1 cellular context compared by ENCODE assay signal in the genomic region with DNA sequence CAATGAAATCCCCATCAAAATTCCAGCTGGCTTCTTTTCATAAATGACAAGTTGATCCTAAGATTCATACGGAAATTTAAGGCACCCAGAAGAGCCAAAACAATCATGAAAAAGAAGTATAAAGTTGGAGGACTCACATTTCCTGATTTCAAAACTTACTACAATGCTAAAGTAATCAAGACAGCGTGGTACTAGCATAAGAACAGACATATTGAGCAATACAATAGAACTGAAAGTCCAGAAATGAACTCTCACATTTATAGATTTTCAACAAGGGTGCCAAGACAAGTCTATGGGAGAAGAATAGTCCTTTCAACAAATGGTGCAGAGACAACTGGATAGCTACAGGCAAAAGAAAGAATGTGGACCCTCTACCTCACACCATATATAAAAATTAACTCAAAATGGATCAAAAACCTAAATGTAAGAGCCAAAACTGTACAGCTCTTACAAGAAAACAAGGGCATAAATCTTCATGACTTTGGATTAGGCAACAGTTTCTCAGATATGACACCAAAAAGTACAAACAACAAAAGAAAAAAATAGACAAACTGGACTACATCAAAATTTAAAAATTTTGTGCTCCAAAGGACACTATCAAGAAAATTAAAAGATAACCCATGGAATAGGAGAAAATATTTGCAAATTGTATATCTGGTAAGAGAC.
TF ChIP-seq lines count a peak whose summit lies in the region.

No MANE protein-coding gene starts in this region.

TF ChIP-seq in endothelial cell of umbilical vein, 7 proteins besides CTCF, POLR2A, EP300 and RAD21:
- TF ChIP-seq GATA2 (IDR thresholded peaks at IDR 0.05; ENCODE audit: insufficient read depth, insufficient read length, low read depth, low read length): no peak
